Comparison of ENCODE assay signal across 24 cellular contexts in genomic region chr7:44697136-44698045, GRCh38.
"Had no signal": no experiment of that assay in that cellular context is flagged by ENCODE, and none has a peak within 500 bp of the region (broad histone marks: within the 10 kb centered on the region; RNA-seq: fewer than 3 reads in every experiment).

No MANE protein-coding gene starts in this region.

- H3K4me1 ChIP-seq: breast epithelium, Peyer's patch had no signal

- H3K27me3 ChIP-seq: breast epithelium, MG63, Peyer's patch had no signal

- H3K4me3 Mint-ChIP-seq: activated B cell treated with CpG ODN at 0.5 μM for 24 hours; activated CD4-positive, alpha-beta memory T cell treated with anti-CD3 and anti-CD28 coated beads, Interleukin-2, amount 10 ng/mL, durations not matched to agents 7 days and 5 days; activated naive CD4-positive, alpha-beta T cell treated with anti-CD3 and anti-CD28 coated beads for 36 hours; activated naive CD8-positive, alpha-beta T cell treated with anti-CD3 and anti-CD28 coated beads for 36 hours; activated T-helper 17 cell treated with anti-CD3 and anti-CD28 coated beads, Interleukin-2, amount 50 U/mL, for 72 hours; IgD-negative memory B cell had no signal

- H3K4me1 Mint-ChIP-seq: activated B cell treated with CpG ODN at 0.5 μM for 24 hours; activated CD4-positive, alpha-beta memory T cell treated with anti-CD3 and anti-CD28 coated beads, Interleukin-2, amount 10 ng/mL, durations not matched to agents 7 days and 5 days; activated naive CD8-positive, alpha-beta T cell treated with anti-CD3 and anti-CD28 coated beads for 36 hours; activated T-helper 17 cell treated with anti-CD3 and anti-CD28 coated beads, Interleukin-2, amount 50 U/mL, for 72 hours had no signal

- H3K4me3 ChIP-seq: breast epithelium, MG63, Peyer's patch had no signal

- H3K4me2 ChIP-seq: KMS-11 had no signal

- H3K27me3 Mint-ChIP-seq: activated B cell treated with CpG ODN at 0.5 μM for 24 hours; activated CD4-positive, alpha-beta memory T cell treated with anti-CD3 and anti-CD28 coated beads, Interleukin-2, amount 10 ng/mL, durations not matched to agents 7 days and 5 days; activated naive CD8-positive, alpha-beta T cell treated with anti-CD3 and anti-CD28 coated beads for 36 hours; activated T-helper 17 cell treated with anti-CD3 and anti-CD28 coated beads, Interleukin-2, amount 50 U/mL, for 72 hours; IgD-negative memory B cell had no signal

- H3K9ac ChIP-seq: KMS-11 had no signal

- ATAC-seq: activated T-helper 17 cell treated with anti-CD3 and anti-CD28 coated beads, Interleukin-2, amount 50 U/mL, for 72 hours had no signal

- H3K27ac Mint-ChIP-seq: activated B cell treated with CpG ODN at 0.5 μM for 24 hours; activated CD4-positive, alpha-beta memory T cell treated with anti-CD3 and anti-CD28 coated beads, Interleukin-2, amount 10 ng/mL, durations not matched to agents 7 days and 5 days; activated naive CD4-positive, alpha-beta T cell treated with anti-CD3 and anti-CD28 coated beads for 36 hours; activated naive CD8-positive, alpha-beta T cell treated with anti-CD3 and anti-CD28 coated beads for 36 hours; activated T-helper 17 cell treated with anti-CD3 and anti-CD28 coated beads, Interleukin-2, amount 50 U/mL, for 72 hours; IgD-negative memory B cell had no signal

- H3K9me3 Mint-ChIP-seq: activated B cell treated with CpG ODN at 0.5 μM for 24 hours; activated CD4-positive, alpha-beta memory T cell treated with anti-CD3 and anti-CD28 coated beads, Interleukin-2, amount 10 ng/mL, durations not matched to agents 7 days and 5 days; activated T-helper 17 cell treated with anti-CD3 and anti-CD28 coated beads, Interleukin-2, amount 50 U/mL, for 72 hours; IgD-negative memory B cell had no signal

- H3K27ac ChIP-seq: breast epithelium, KMS-11, Peyer's patch had no signal

- DNase-seq: activated B cell treated with CpG ODN at 0.5 μM for 24 hours; activated CD4-positive, alpha-beta memory T cell treated with anti-CD3 and anti-CD28 coated beads, Interleukin-2, amount 10 ng/mL, durations not matched to agents 7 days and 5 days; activated CD4-positive, alpha-beta T cell treated with anti-CD3 and anti-CD28 coated beads, Interleukin-2, amount 50 U/mL, for 1 hour; activated gamma-delta T cell; activated naive CD4-positive, alpha-beta T cell treated with anti-CD3 and anti-CD28 coated beads for 36 hours; activated naive CD8-positive, alpha-beta T cell treated with anti-CD3 and anti-CD28 coated beads for 36 hours; activated T-cell treated with anti-CD3 and anti-CD28 coated beads for 4 hours; activated T-cell treated with anti-CD3 and anti-CD28 coated beads, Interleukin-2, amount 50 U/mL, for 48 hours; MG63; MV-4-11; NCI-H1092 treated with DMSO at 0.1 percent for 48 hours; NCI-H1417 treated with DMSO at 0.1 percent for 48 hours; NCI-H1694; NCI-H2029 treated with DMSO at 0.1 percent for 48 hours; NCI-H446; NCI-H524; Peyer's patch; SIG-M5; T-helper 2 cell; T1000 had no signal

- H3K9me3 ChIP-seq: breast epithelium, MG63, Peyer's patch had no signal
